ENCODE assay signal across 8 cellular contexts in genomic region chr19:12794196-12794921, GRCh38. TPM values are rescaled to one million over a fixed set of nuclear protein-coding genes. Genes with fewer than 3 reads are reported as not detected.
DNase-seq lines count a peak whose midpoint lies in the region; ATAC-seq and TF ChIP-seq lines count a peak whose summit lies in the region.

No MANE protein-coding gene starts in this region.

- no peaks in the 10 kb centered on the region for H3K9me3 ChIP-seq in right atrium auricular region

- no peaks in the 10 kb centered on the region for H3K27me3 Mint-ChIP-seq in memory B cell

- no peaks in the 10 kb centered on the region for H3K36me3 Mint-ChIP-seq in memory B cell

- intact Hi-C loops in left ventricle myocardium superior (cut with micrococcal nuclease), result loop anchor here (2.0 kb wide), 1 partner anchor 18 kb away; no protein-coding TSS in a partner anchor

- no peak for TF ChIP-seq CTCF in right atrium auricular region (IDR thresholded peaks at IDR 0.05)

- peaks cover 27% of the 10 kb centered on the region for H3K4me1 Mint-ChIP-seq in memory B cell

- H3K27ac ChIP-seq in right atrium auricular region, result peak overlapping the region; percentile 96 to 99

- peak overlapping the region; percentile 82 to 88 for H3K4me3 ChIP-seq in right atrium auricular region

- H3K27me3 ChIP-seq in right atrium auricular region, result no peaks in the 10 kb centered on the region

- H3K27ac Mint-ChIP-seq in memory B cell, result peak overlapping the region; percentile 99

- ATAC-seq in left ventricle myocardium superior (no peak), memory B cell (ENCODE audit: low read depth) (no peak), GM21526 (IDR thresholded peaks at IDR 0.05; ENCODE audit: low FRiP score, unreplicated experiment) (no peak), HG03280 (IDR thresholded peaks at IDR 0.05; ENCODE audit: unreplicated experiment) (no peak), GM21447 (IDR thresholded peaks at IDR 0.05; ENCODE audit: unreplicated experiment) (no peak)

- H3K4me1 ChIP-seq in right atrium auricular region, result peaks cover 0 to 24% of the 10 kb centered on the region in 2 donors

- H3K4me3 Mint-ChIP-seq in memory B cell, result peak overlapping the region; percentile 77

- DNase-seq in right atrium auricular region (ENCODE audit: low spot score) (no peak), left ventricle myocardium superior (no peak), astrocyte of the hippocampus (ENCODE audit: low read depth, low spot score) (peak; percentile 42), memory B cell (ENCODE audit: low spot score in 2 of 2) (no peak), cerebellar cortex (ENCODE audit: low spot score) (no peak)

- H3K36me3 ChIP-seq in right atrium auricular region, result peaks cover 17% of the 10 kb centered on the region

- no peaks in the 10 kb centered on the region for H3K9me3 Mint-ChIP-seq in memory B cell

RNA-seq across cellular contexts. Expression of gene JUNB, which starts 3.1 kb away (rescaled TPM):
- total RNA-seq in right atrium auricular region (100 to 1,000 TPM; 321 to 506 TPM), left ventricle myocardium superior (24.2 TPM)

RNA-seq across cellular contexts. Expression of gene PRDX2, which starts 7.2 kb away (rescaled TPM):
- total RNA-seq in right atrium auricular region (100 to 1,000 TPM; 702 to 859 TPM), left ventricle myocardium superior (750 TPM)

RNA-seq across cellular contexts. Expression of gene THSD8, which starts 7.5 kb away (rescaled TPM):
- total RNA-seq in right atrium auricular region (not detected), left ventricle myocardium superior (2.2 TPM)

RNA-seq across cellular contexts. Expression of gene RNASEH2A, which starts 12.0 kb away (rescaled TPM):
- total RNA-seq in right atrium auricular region (1 to 10 TPM; 3.1 to 4.0 TPM), left ventricle myocardium superior (4.5 TPM)

RNA-seq across cellular contexts. Expression of gene HOOK2, which starts 19.0 kb away (rescaled TPM):
- 10 to 100 TPM; 11.4 to 12.2 TPM for total RNA-seq in right atrium auricular region
- 44.9 TPM for total RNA-seq in left ventricle myocardium superior

Comparison
In these comparisons a context has a peak if more than half of its experiments do, and no peak if none do; other contexts are left out.
1. RNA of gene JUNB, which starts 3.1 kb away (total RNA-seq): 321 to 506 TPM in right atrium auricular region; 24.2 TPM in left ventricle myocardium superior (single experiment); every median in the first group is over 10 times any median in the second.